In the genomic region with DNA sequence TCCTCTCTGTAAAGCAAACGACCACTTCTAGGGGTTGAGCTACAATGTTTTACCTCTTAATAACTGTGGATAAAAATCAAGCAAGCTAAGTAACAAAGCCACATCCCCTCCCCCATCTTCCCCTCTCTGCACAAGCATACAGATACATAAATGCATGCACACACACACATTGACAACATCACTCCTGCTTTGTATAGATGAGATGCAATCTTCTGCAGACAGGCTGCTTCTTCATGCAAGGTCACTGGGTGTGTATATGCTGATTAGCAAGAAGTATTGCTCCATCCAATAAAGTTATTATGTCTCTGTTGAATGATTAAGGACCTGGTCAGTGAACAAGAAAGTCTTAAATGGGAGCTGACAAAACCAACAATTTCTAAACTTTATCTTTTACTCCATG, we compare ENCODE assay signal across 1 cellular context.
TF ChIP-seq lines count a peak whose summit lies in the region.

No MANE protein-coding gene starts in this region.

TF ChIP-seq in GM23338, 12 proteins besides CTCF, POLR2A, EP300 and RAD21 (continued from another document):
- TF ChIP-seq, protein P1, sequence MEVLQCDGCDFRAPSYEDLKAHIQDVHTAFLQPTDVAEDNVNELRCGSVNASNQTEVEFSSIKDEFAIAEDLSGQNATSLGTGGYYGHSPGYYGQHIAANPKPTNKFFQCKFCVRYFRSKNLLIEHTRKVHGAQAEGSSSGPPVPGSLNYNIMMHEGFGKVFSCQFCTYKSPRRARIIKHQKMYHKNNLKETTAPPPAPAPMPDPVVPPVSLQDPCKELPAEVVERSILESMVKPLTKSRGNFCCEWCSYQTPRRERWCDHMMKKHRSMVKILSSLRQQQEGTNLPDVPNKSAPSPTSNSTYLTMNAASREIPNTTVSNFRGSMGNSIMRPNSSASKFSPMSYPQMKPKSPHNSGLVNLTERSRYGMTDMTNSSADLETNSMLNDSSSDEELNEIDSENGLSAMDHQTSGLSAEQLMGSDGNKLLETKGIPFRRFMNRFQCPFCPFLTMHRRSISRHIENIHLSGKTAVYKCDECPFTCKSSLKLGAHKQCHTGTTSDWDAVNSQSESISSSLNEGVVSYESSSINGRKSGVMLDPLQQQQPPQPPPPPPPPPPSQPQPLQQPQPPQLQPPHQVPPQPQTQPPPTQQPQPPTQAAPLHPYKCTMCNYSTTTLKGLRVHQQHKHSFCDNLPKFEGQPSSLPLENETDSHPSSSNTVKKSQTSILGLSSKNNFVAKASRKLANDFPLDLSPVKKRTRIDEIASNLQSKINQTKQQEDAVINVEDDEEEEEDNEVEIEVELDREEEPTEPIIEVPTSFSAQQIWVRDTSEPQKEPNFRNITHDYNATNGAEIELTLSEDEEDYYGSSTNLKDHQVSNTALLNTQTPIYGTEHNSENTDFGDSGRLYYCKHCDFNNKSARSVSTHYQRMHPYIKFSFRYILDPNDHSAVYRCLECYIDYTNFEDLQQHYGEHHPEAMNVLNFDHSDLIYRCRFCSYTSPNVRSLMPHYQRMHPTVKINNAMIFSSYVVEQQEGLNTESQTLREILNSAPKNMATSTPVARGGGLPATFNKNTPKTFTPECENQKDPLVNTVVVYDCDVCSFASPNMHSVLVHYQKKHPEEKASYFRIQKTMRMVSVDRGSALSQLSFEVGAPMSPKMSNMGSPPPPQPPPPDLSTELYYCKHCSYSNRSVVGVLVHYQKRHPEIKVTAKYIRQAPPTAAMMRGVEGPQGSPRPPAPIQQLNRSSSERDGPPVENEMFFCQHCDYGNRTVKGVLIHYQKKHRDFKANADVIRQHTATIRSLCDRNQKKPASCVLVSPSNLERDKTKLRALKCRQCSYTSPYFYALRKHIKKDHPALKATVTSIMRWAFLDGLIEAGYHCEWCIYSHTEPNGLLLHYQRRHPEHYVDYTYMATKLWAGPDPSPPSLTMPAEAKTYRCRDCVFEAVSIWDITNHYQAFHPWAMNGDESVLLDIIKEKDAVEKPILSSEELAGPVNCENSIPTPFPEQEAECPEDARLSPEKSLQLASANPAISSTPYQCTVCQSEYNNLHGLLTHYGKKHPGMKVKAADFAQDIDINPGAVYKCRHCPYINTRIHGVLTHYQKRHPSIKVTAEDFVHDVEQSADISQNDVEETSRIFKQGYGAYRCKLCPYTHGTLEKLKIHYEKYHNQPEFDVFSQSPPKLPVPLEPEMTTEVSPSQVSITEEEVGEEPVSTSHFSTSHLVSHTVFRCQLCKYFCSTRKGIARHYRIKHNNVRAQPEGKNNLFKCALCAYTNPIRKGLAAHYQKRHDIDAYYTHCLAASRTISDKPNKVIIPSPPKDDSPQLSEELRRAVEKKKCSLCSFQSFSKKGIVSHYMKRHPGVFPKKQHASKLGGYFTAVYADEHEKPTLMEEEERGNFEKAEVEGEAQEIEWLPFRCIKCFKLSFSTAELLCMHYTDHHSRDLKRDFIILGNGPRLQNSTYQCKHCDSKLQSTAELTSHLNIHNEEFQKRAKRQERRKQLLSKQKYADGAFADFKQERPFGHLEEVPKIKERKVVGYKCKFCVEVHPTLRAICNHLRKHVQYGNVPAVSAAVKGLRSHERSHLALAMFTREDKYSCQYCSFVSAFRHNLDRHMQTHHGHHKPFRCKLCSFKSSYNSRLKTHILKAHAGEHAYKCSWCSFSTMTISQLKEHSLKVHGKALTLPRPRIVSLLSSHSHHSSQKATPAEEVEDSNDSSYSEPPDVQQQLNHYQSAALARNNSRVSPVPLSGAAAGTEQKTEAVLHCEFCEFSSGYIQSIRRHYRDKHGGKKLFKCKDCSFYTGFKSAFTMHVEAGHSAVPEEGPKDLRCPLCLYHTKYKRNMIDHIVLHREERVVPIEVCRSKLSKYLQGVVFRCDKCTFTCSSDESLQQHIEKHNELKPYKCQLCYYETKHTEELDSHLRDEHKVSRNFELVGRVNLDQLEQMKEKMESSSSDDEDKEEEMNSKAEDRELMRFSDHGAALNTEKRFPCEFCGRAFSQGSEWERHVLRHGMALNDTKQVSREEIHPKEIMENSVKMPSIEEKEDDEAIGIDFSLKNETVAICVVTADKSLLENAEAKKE (CRISPR knock-in tag; IDR thresholded peaks at IDR 0.05) = no peak
- TF ChIP-seq ETS1 (IDR thresholded peaks at IDR 0.05) = no peak
